In genomic region chr1:198158766-198159589, GRCh38 we compare ENCODE assay signal across 8 cellular contexts. TPM values are rescaled to one million over a fixed set of nuclear protein-coding genes. Genes with fewer than 3 reads are reported as not detected.
DNase-seq lines count a peak whose midpoint lies in the region; ATAC-seq, FAIRE-seq and TF ChIP-seq lines count a peak whose summit lies in the region.

No MANE protein-coding gene starts in this region.

- no peak for TF ChIP-seq CTCF in right atrium auricular region (IDR thresholded peaks at IDR 0.05)

- H3K27ac ChIP-seq in right atrium auricular region = peak overlapping the region; percentile 98 to 100

- peaks cover 33% of the 10 kb centered on the region for H3K4me1 Mint-ChIP-seq in T-helper 1 cell treated with Interleukin-12 subunit alpha and Interleukin-12 subunit beta and Interleukin-4 antibody, amounts not matched to agents 30 μg/mL and 1 μg/mL, for 36 hours (ENCODE audit: low read depth)

- no peaks in the 10 kb centered on the region for H3K9me3 Mint-ChIP-seq in T-helper 1 cell treated with Interleukin-12 subunit alpha and Interleukin-12 subunit beta and Interleukin-4 antibody, amounts not matched to agents 30 μg/mL and 1 μg/mL, for 36 hours

- no peak for FAIRE-seq in urothelium cell line (lab: Jason Lieb, UNC)

- peaks cover 6% of the 10 kb centered on the region for H3K36me3 Mint-ChIP-seq in T-helper 1 cell treated with Interleukin-12 subunit alpha and Interleukin-12 subunit beta and Interleukin-4 antibody, amounts not matched to agents 30 μg/mL and 1 μg/mL, for 36 hours (ENCODE audit: low read depth)

- H3K4me3 ChIP-seq in right atrium auricular region = peak overlapping the region; percentile 94 to 96

- H3K27ac Mint-ChIP-seq in T-helper 1 cell treated with Interleukin-12 subunit alpha and Interleukin-12 subunit beta and Interleukin-4 antibody, amounts not matched to agents 30 μg/mL and 1 μg/mL, for 36 hours = peak overlapping the region; percentile 97

- H3K27me3 Mint-ChIP-seq in T-helper 1 cell treated with Interleukin-12 subunit alpha and Interleukin-12 subunit beta and Interleukin-4 antibody, amounts not matched to agents 30 μg/mL and 1 μg/mL, for 36 hours (ENCODE audit: low read depth) = no peaks in the 10 kb centered on the region

- H3K36me3 ChIP-seq in right atrium auricular region = no peaks in the 10 kb centered on the region

- H3K4me3 Mint-ChIP-seq in T-helper 1 cell treated with Interleukin-12 subunit alpha and Interleukin-12 subunit beta and Interleukin-4 antibody, amounts not matched to agents 30 μg/mL and 1 μg/mL, for 36 hours = peak overlapping the region; percentile 99

- peak; percentile 71 for ATAC-seq in GM18505 (IDR thresholded peaks at IDR 0.05; ENCODE audit: unreplicated experiment)
- ATAC-seq in HG02943 (IDR thresholded peaks at IDR 0.05; ENCODE audit: low read depth, unreplicated experiment) = peak; percentile 65

- peak; percentile 79 for DNase-seq in NCI-H1694 treated with DMSO at 0.1 percent for 48 hours (lab: John Stamatoyannopoulos, UW)
- DNase-seq in amygdala (lab: John Stamatoyannopoulos, UW) = peak; percentile 18 to 94 (median 84)
- peak; percentile 86 for DNase-seq in right atrium auricular region (ENCODE audit: low spot score)
- peak; percentile 61 for DNase-seq in pulmonary artery endothelial cell (ENCODE audit: low read depth, low spot score)
- peak; percentile 94 for DNase-seq in urothelium cell line (ENCODE audit: low spot score)

- no peaks in the 10 kb centered on the region for H3K9me3 ChIP-seq in right atrium auricular region

- peaks cover 0 to 68% of the 10 kb centered on the region in 2 donors for H3K4me1 ChIP-seq in right atrium auricular region

- H3K27me3 ChIP-seq in right atrium auricular region = no peaks in the 10 kb centered on the region

- peak; percentile 71 for TF ChIP-seq POLR2A in GM18505 (IDR thresholded peaks at IDR 0.05; ENCODE audit: borderline replicate concordance, extremely low read depth, insufficient read depth, insufficient read length)

RNA-seq across cellular contexts. Expression of gene NEK7, which starts 2.2 kb away (rescaled TPM):
- total RNA-seq in right atrium auricular region (100 to 1,000 TPM; 168 to 228 TPM), pulmonary artery endothelial cell (122 and 161 TPM in 2 replicates)

Comparison
In these comparisons a context has a peak if more than half of its experiments do, and no peak if none do; other contexts are left out.
1. Peak in every context shown above with its lines: DNase-seq, ATAC-seq, H3K4me3 ChIP-seq and H3K27ac ChIP-seq.